In the genomic region with DNA sequence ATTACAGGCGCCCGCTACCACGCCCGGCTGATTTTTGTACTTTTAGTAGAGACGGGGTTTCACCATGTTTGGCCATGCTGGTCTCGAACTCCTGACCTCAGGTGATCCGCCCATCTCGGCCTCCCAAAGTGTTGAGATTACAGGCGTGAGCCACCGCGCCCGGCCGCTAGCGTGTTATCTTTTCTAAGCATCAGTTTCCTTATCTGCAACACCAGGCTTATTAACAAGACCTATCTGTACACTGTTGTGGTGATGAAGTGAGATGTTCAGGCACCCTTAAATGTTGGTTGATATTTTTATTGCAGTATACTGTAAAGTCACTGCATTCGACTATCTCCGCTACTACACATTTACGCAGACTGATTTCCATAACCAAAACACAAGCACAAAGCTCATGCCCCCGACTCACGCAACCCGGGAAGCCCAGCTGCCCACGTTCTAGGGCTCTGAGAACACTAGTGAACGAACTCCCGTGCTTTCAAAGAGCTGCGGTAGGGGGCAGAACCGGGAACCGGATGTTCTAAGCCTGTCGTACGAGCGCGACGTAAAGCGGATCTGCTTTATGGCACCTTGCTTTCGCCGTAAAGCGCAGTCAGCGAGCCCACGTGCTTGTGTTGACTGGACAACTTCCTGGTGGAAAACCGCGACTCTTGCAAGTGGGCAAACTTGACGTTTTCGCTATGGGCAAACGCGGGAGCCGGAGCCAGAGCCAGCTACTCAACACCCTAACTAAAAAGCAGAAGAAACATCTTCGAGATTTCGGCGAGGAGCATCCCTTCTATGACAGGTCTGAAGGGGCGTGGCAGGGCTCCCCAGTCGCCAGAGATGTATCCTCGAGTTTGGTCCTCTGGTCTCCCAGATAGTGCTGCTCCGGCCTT, we compare ENCODE assay signal across 1 cellular context.
TF ChIP-seq lines count a peak whose summit lies in the region.

A gene with protein sequence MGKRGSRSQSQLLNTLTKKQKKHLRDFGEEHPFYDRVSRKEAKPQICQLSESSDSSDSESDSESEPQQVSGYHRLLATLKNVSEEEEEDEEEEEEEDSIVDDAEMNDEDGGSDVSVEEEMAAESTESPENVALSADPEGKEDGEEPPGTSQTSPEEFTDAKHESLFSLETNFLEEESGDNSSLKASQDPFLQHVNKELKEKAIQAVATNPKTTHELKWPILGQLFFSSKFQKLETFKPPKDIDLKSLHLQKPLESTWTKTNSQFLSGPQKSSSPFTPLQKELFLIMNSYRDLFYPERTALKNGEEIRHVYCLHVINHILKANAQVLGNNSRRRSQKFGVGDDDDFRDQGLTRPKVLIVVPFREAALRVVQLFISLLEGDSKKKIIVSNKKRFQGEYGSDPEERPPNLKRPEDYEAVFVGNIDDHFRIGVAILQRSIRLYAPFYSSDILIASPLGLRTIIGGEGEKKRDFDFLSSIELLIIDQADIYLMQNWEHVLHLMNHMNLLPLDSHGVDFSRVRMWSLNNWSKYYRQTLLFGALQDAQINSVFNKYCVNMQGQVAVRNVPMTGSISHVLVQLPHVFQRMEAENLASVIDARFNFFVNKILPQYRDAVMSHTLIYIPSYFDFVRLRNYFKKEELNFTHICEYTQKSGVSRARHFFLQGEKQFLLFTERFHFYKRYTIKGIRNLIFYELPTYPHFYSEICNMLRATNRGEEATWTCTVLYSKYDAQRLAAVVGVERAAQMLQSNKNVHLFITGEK (plus strand): TSS at position 589 of the 878 bp plus-strand sequence. CDS start 92 bp downstream, at position 681.

TF ChIP-seq in GM12878, 131 proteins besides CTCF, POLR2A, EP300 and RAD21 (continued from another document and continues in another):
- TF ChIP-seq, protein P1, sequence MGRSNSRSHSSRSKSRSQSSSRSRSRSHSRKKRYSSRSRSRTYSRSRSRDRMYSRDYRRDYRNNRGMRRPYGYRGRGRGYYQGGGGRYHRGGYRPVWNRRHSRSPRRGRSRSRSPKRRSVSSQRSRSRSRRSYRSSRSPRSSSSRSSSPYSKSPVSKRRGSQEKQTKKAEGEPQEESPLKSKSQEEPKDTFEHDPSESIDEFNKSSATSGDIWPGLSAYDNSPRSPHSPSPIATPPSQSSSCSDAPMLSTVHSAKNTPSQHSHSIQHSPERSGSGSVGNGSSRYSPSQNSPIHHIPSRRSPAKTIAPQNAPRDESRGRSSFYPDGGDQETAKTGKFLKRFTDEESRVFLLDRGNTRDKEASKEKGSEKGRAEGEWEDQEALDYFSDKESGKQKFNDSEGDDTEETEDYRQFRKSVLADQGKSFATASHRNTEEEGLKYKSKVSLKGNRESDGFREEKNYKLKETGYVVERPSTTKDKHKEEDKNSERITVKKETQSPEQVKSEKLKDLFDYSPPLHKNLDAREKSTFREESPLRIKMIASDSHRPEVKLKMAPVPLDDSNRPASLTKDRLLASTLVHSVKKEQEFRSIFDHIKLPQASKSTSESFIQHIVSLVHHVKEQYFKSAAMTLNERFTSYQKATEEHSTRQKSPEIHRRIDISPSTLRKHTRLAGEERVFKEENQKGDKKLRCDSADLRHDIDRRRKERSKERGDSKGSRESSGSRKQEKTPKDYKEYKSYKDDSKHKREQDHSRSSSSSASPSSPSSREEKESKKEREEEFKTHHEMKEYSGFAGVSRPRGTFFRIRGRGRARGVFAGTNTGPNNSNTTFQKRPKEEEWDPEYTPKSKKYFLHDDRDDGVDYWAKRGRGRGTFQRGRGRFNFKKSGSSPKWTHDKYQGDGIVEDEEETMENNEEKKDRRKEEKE (IDR thresholded peaks at IDR 0.05) = no peak
- TF ChIP-seq, protein P2, sequence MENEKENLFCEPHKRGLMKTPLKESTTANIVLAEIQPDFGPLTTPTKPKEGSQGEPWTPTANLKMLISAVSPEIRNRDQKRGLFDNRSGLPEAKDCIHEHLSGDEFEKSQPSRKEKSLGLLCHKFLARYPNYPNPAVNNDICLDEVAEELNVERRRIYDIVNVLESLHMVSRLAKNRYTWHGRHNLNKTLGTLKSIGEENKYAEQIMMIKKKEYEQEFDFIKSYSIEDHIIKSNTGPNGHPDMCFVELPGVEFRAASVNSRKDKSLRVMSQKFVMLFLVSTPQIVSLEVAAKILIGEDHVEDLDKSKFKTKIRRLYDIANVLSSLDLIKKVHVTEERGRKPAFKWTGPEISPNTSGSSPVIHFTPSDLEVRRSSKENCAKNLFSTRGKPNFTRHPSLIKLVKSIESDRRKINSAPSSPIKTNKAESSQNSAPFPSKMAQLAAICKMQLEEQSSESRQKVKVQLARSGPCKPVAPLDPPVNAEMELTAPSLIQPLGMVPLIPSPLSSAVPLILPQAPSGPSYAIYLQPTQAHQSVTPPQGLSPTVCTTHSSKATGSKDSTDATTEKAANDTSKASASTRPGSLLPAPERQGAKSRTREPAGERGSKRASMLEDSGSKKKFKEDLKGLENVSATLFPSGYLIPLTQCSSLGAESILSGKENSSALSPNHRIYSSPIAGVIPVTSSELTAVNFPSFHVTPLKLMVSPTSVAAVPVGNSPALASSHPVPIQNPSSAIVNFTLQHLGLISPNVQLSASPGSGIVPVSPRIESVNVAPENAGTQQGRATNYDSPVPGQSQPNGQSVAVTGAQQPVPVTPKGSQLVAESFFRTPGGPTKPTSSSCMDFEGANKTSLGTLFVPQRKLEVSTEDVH (IDR thresholded peaks at IDR 0.05; ENCODE audit: low read depth, partially characterized antibody) = peak; percentile 93
- TF ChIP-seq HCFC1 (IDR thresholded peaks at IDR 0.05; ENCODE audit: low read length) (peak; percentile 64), IKZF2 (IDR thresholded peaks at IDR 0.05) (no peak; a peak in 1 of 4 replicates), IRF4 (IDR thresholded peaks at IDR 0.05; ENCODE audit: low read depth, low read length) (no peak), ESRRA (IDR thresholded peaks at IDR 0.05; ENCODE audit: low read length) (no peak), IKZF1 (conservative IDR thresholded peaks at IDR 0.05) (peak; percentile 70), KLF5 (IDR thresholded peaks at IDR 0.05; ENCODE audit: partially characterized antibody) (no peak), STAT1 (conservative IDR thresholded peaks at IDR 0.05) (no peak), ZNF274 (IDR thresholded peaks at IDR 0.05; ENCODE audit: insufficient read depth, insufficient read length) (no peak), BCL11A (IDR thresholded peaks at IDR 0.05; ENCODE audit: low read depth, low read length) (no peak), PAX5 (IDR thresholded peaks at IDR 0.05; ENCODE audit: borderline replicate concordance, low read depth, low read length) (peak; percentile 26; the same call in 1 of the 2 replicates), CREM (IDR thresholded peaks at IDR 0.05; ENCODE audit: low read depth) (peak; percentile 75; the same call in 1 of the 2 replicates), CEBPB (IDR thresholded peaks at IDR 0.05; ENCODE audit: borderline replicate concordance in 1 of 2, low read depth in 2 of 2, low read length in 2 of 2) (no peak), EGR1 (IDR thresholded peaks at IDR 0.05; ENCODE audit: borderline replicate concordance in 1 of 2, low read depth in 2 of 2, low read length in 2 of 2) (0 out of 3 replicates have a peak, but pooled peaks of 1 of the 2 experiments have one; percentile 31), PML (IDR thresholded peaks at IDR 0.05; ENCODE audit: low read length) (peak; percentile 60; the same call in 1 of the 2 replicates), SPI1 (IDR thresholded peaks at IDR 0.05; ENCODE audit: borderline replicate concordance, insufficient read depth, low read depth, low read length) (peak; percentile 34; the same call in 1 of the 2 replicates), HDGF (IDR thresholded peaks at IDR 0.05) (0 out of 2 replicates have a peak, but pooled peaks have one; percentile 46), SUZ12 (IDR thresholded peaks at IDR 0.05; ENCODE audit: unreplicated experiment) (no peak), ZNF384 (IDR thresholded peaks at IDR 0.05; ENCODE audit: borderline replicate concordance, low read depth, low read length) (no peak), KAT2A (conservative IDR thresholded peaks at IDR 0.05; ENCODE audit: control insufficient read depth, low read depth, low read length) (no peak), TBL1XR1 (IDR thresholded peaks at IDR 0.05; ENCODE audit: low read depth, low read length) (0 out of 2 replicates have a peak, but pooled peaks have one; percentile 59), SREBF1 (IDR thresholded peaks at IDR 0.05; ENCODE audit: low read length) (no peak), TARDBP (IDR thresholded peaks at IDR 0.05; ENCODE audit: borderline replicate concordance) (no peak)
- TF ChIP-seq, protein P3, sequence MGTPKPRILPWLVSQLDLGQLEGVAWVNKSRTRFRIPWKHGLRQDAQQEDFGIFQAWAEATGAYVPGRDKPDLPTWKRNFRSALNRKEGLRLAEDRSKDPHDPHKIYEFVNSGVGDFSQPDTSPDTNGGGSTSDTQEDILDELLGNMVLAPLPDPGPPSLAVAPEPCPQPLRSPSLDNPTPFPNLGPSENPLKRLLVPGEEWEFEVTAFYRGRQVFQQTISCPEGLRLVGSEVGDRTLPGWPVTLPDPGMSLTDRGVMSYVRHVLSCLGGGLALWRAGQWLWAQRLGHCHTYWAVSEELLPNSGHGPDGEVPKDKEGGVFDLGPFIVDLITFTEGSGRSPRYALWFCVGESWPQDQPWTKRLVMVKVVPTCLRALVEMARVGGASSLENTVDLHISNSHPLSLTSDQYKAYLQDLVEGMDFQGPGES (IDR thresholded peaks at IDR 0.05) = no peak
- TF ChIP-seq, protein P4, sequence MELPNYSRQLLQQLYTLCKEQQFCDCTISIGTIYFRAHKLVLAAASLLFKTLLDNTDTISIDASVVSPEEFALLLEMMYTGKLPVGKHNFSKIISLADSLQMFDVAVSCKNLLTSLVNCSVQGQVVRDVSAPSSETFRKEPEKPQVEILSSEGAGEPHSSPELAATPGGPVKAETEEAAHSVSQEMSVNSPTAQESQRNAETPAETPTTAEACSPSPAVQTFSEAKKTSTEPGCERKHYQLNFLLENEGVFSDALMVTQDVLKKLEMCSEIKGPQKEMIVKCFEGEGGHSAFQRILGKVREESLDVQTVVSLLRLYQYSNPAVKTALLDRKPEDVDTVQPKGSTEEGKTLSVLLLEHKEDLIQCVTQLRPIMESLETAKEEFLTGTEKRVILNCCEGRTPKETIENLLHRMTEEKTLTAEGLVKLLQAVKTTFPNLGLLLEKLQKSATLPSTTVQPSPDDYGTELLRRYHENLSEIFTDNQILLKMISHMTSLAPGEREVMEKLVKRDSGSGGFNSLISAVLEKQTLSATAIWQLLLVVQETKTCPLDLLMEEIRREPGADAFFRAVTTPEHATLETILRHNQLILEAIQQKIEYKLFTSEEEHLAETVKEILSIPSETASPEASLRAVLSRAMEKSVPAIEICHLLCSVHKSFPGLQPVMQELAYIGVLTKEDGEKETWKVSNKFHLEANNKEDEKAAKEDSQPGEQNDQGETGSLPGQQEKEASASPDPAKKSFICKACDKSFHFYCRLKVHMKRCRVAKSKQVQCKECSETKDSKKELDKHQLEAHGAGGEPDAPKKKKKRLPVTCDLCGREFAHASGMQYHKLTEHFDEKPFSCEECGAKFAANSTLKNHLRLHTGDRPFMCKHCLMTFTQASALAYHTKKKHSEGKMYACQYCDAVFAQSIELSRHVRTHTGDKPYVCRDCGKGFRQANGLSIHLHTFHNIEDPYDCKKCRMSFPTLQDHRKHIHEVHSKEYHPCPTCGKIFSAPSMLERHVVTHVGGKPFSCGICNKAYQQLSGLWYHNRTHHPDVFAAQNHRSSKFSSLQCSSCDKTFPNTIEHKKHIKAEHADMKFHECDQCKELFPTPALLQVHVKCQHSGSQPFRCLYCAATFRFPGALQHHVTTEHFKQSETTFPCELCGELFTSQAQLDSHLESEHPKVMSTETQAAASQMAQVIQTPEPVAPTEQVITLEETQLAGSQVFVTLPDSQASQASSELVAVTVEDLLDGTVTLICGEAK (IDR thresholded peaks at IDR 0.05; ENCODE audit: borderline replicate concordance) = peak; percentile 88
- TF ChIP-seq, protein P5, sequence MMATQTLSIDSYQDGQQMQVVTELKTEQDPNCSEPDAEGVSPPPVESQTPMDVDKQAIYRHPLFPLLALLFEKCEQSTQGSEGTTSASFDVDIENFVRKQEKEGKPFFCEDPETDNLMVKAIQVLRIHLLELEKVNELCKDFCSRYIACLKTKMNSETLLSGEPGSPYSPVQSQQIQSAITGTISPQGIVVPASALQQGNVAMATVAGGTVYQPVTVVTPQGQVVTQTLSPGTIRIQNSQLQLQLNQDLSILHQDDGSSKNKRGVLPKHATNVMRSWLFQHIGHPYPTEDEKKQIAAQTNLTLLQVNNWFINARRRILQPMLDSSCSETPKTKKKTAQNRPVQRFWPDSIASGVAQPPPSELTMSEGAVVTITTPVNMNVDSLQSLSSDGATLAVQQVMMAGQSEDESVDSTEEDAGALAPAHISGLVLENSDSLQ (IDR thresholded peaks at IDR 0.05) = peak; percentile 41; the same call in 1 of the 2 replicates
- TF ChIP-seq, protein P6, sequence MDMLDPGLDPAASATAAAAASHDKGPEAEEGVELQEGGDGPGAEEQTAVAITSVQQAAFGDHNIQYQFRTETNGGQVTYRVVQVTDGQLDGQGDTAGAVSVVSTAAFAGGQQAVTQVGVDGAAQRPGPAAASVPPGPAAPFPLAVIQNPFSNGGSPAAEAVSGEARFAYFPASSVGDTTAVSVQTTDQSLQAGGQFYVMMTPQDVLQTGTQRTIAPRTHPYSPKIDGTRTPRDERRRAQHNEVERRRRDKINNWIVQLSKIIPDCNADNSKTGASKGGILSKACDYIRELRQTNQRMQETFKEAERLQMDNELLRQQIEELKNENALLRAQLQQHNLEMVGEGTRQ (IDR thresholded peaks at IDR 0.05; ENCODE audit: borderline replicate concordance, low read depth, low read length) = peak; percentile 72
- TF ChIP-seq, protein P7, sequence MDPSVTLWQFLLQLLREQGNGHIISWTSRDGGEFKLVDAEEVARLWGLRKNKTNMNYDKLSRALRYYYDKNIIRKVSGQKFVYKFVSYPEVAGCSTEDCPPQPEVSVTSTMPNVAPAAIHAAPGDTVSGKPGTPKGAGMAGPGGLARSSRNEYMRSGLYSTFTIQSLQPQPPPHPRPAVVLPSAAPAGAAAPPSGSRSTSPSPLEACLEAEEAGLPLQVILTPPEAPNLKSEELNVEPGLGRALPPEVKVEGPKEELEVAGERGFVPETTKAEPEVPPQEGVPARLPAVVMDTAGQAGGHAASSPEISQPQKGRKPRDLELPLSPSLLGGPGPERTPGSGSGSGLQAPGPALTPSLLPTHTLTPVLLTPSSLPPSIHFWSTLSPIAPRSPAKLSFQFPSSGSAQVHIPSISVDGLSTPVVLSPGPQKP (IDR thresholded peaks at IDR 0.05; ENCODE audit: low read depth, low read length) = peak; percentile 86
- TF ChIP-seq, protein P8, sequence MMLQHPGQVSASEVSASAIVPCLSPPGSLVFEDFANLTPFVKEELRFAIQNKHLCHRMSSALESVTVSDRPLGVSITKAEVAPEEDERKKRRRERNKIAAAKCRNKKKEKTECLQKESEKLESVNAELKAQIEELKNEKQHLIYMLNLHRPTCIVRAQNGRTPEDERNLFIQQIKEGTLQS (IDR thresholded peaks at IDR 0.05; ENCODE audit: borderline replicate concordance, extremely low read depth, low read depth, low read length) = peak; percentile 99
- TF ChIP-seq, protein P9, sequence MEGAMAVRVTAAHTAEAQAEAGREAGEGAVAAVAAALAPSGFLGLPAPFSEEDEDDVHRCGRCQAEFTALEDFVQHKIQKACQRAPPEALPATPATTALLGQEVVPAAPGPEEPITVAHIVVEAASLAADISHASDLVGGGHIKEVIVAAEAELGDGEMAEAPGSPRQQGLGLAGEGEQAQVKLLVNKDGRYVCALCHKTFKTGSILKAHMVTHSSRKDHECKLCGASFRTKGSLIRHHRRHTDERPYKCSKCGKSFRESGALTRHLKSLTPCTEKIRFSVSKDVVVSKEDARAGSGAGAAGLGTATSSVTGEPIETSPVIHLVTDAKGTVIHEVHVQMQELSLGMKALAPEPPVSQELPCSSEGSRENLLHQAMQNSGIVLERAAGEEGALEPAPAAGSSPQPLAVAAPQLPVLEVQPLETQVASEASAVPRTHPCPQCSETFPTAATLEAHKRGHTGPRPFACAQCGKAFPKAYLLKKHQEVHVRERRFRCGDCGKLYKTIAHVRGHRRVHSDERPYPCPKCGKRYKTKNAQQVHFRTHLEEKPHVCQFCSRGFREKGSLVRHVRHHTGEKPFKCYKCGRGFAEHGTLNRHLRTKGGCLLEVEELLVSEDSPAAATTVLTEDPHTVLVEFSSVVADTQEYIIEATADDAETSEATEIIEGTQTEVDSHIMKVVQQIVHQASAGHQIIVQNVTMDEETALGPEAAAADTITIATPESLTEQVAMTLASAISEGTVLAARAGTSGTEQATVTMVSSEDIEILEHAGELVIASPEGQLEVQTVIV (IDR thresholded peaks at IDR 0.05; ENCODE audit: borderline replicate concordance, partially characterized antibody) = peak; percentile 100
